8 cellular contexts compared by ENCODE assay signal in the genomic region with DNA sequence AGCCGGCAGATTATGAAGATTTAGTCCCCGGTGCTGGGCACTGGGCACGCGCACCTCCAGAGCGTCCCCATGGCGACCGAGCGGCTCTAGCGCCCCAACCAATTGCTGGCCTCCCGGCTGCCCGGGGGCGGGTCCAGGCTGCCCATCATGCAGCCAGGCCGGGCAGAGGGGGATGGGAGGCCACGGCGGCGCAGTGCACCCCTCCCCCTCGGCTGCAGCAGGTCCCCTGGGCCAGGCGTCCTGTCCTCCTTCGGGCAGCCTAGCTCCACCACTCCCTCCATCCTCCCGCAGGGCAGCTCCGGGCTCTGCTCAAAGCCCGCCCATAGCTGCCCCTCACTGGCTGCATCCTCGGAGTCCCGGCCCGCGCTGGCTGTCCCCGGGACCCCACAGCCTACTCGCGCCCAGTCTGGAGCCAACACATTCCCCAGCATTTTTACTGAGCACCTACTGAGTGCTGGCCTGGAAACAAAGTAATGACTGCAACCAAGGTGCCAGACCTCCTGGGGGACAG.
A peak's percentile ranks its signal among the peaks of the same experiment; 100 is the strongest.
DNase-seq lines count a peak whose midpoint lies in the region; ATAC-seq and TF ChIP-seq lines count a peak whose summit lies in the region.

No MANE protein-coding gene starts in this region.

- 21 to 27% methylated on average over 9 to 17 of the region's 29 CpGs for WGBS in tibial nerve, 2 donors

- H3K36me3 ChIP-seq in lower lobe of right lung (peaks cover 35% of the 10 kb centered on the region), tibial nerve (peaks cover 0 to 43% (median 4%) of the 10 kb centered on the region in 3 donors)

- TF ChIP-seq POLR2A in tibial nerve (IDR thresholded peaks at IDR 0.05), result no peak

- H3K27ac ChIP-seq in lower lobe of right lung (no peak overlapping the region), tibial nerve (peak overlapping the region; percentile 37 to 85 (median 70))

- H3K4me1 ChIP-seq in lower lobe of right lung (peaks cover 24% of the 10 kb centered on the region), tibial nerve (peaks cover 0 to 65% (median 28%) of the 10 kb centered on the region in 4 donors)

- DNase-seq in NCI-H2081 (lab: John Stamatoyannopoulos, UW) (peak; percentile 47 to 69), NCI-H2081 treated with DMSO at 0.1 percent for 48 hours (lab: John Stamatoyannopoulos, UW) (no peak), NCI-H526 (lab: John Stamatoyannopoulos, UW) (peak; percentile 68 to 94), dermis blood vessel endothelial cell (peak; percentile 67), lower lobe of right lung (peak; percentile 70), tibial nerve (ENCODE audit: low spot score in 2 of 2) (no peak)

- intact Hi-C loops in lower lobe of right lung (cut with DNase I), result no loop called here

- H3K27me3 ChIP-seq in lower lobe of right lung (ENCODE audit: low read depth) (no peaks in the 10 kb centered on the region), tibial nerve (no peaks in the 10 kb centered on the region)

- peak in 1 of 2 donors; percentile 17 for TF ChIP-seq EP300 in tibial nerve (IDR thresholded peaks at IDR 0.05)

- TF ChIP-seq CTCF in lower lobe of right lung (IDR thresholded peaks at IDR 0.05) (no peak), tibial nerve (IDR thresholded peaks at IDR 0.05) (no peak)

- H3K4me3 ChIP-seq in lower lobe of right lung (peak overlapping the region; percentile 45), tibial nerve (peak overlapping the region; percentile 27 to 58 (median 48))

- H3K9me3 ChIP-seq in lower lobe of right lung (no peaks in the 10 kb centered on the region), tibial nerve (no peaks in the 10 kb centered on the region)

- peak; percentile 73 to 76 for ATAC-seq in lower lobe of right lung
- ATAC-seq in GM21825 (IDR thresholded peaks at IDR 0.05; ENCODE audit: unreplicated experiment), result no peak
- no peak for ATAC-seq in HG03520 (IDR thresholded peaks at IDR 0.05; ENCODE audit: unreplicated experiment)

Comparison
In these comparisons a context has a peak if more than half of its experiments do, and no peak if none do; other contexts are left out.
1. DNase-seq: peak in NCI-H2081 (2 of 2), NCI-H526 (2 of 2), dermis blood vessel endothelial cell (single experiment) and lower lobe of right lung (single experiment); none in NCI-H2081 treated with DMSO at 0.1 percent for 48 hours (single experiment) and tibial nerve (0 of 2).
2. ATAC-seq: peak in lower lobe of right lung (2 of 2); none in GM21825 (single experiment) and HG03520 (single experiment).